ENCODE assay signal across 1 cellular context in the genomic region with DNA sequence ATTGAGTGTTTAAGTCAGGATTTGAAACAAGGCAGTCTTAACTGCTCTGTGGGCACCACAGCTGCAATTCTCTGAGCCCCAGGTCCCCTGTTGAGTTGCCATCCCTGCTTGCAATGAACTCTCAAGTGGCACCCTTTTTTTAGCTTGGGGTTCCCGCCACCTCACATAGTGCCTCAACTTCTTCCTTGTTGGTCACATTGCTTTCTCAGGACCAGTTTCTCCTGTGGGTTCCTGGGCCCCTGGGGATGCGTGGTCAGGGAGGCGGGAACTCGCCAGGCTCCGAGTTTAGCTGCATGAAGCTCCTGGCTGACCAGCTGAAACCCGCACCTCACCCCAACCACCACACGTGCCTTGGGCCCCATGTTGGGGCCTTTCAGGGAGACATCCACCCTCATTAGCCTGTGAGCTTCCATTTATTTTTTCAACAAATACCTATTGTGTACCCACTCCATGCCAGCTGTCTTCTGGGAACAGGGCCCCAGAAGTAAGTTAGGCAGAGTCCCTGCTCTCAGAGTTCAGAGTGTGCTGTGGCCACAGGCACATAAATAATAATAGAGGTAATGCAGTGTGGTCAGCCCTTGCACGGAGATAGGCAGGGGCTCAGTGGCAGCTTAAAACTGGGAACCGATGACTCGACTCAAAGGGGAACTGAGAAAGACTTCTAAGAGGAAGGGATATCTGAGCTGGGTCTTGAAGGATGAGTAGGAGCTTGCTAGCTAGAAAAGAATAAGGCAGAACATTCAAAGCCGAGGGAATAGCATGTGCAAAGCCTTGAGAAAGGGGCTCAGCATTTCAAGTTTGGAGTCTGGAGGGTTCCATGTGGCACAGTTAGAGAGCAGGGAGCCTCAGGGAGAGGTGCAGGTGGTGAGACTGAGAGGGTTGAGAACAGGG.
TF ChIP-seq lines count a peak whose summit lies in the region.

No MANE protein-coding gene starts in this region.

TF ChIP-seq in GM12878, 131 proteins besides CTCF, POLR2A, EP300 and RAD21 (continued from another document and continues in another):
- no peak for TF ChIP-seq GABPA (IDR thresholded peaks at IDR 0.05; ENCODE audit: low read depth)
- TF ChIP-seq BCL11A (IDR thresholded peaks at IDR 0.05; ENCODE audit: low read depth, low read length) = peak; percentile 91
- no peak for TF ChIP-seq ZNF622 (IDR thresholded peaks at IDR 0.05)
- TF ChIP-seq NR2F1 (conservative IDR thresholded peaks at IDR 0.05) = peak; percentile 60; the same call in 1 of the 2 replicates
- no peak for TF ChIP-seq SMAD1 (IDR thresholded peaks at IDR 0.05; ENCODE audit: low read depth, partially characterized antibody)
- TF ChIP-seq NFXL1 (IDR thresholded peaks at IDR 0.05; ENCODE audit: borderline replicate concordance) = no peak
- peak; percentile 69 for TF ChIP-seq JUNB (IDR thresholded peaks at IDR 0.05)
- TF ChIP-seq HDGF (IDR thresholded peaks at IDR 0.05) = no peak
- no peak for TF ChIP-seq CHD4 (IDR thresholded peaks at IDR 0.05)
- TF ChIP-seq RBBP5 (conservative IDR thresholded peaks at IDR 0.05) = no peak
- no peak for TF ChIP-seq HDAC2 (IDR thresholded peaks at IDR 0.05)
- TF ChIP-seq CBX5 (IDR thresholded peaks at IDR 0.05; ENCODE audit: low read depth) = no peak; the same call in 1 of the 2 replicates
- TF ChIP-seq CHD1 (IDR thresholded peaks at IDR 0.05; ENCODE audit: low read depth, low read length) = no peak
- TF ChIP-seq RUNX3 (IDR thresholded peaks at IDR 0.05; ENCODE audit: low read length) = peak; percentile 95
- no peak for TF ChIP-seq EGR1 (IDR thresholded peaks at IDR 0.05; ENCODE audit: borderline replicate concordance in 1 of 2, low read depth in 2 of 2, low read length in 2 of 2)
- TF ChIP-seq, protein P1, sequence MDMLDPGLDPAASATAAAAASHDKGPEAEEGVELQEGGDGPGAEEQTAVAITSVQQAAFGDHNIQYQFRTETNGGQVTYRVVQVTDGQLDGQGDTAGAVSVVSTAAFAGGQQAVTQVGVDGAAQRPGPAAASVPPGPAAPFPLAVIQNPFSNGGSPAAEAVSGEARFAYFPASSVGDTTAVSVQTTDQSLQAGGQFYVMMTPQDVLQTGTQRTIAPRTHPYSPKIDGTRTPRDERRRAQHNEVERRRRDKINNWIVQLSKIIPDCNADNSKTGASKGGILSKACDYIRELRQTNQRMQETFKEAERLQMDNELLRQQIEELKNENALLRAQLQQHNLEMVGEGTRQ (IDR thresholded peaks at IDR 0.05; ENCODE audit: borderline replicate concordance, low read depth, low read length) = no peak; the same call in 1 of the 2 replicates
- no peak for TF ChIP-seq YBX1 (IDR thresholded peaks at IDR 0.05)
- TF ChIP-seq RAD51 (IDR thresholded peaks at IDR 0.05) = no peak
- TF ChIP-seq RFX5 (IDR thresholded peaks at IDR 0.05; ENCODE audit: low read depth, low read length) = no peak
- TF ChIP-seq BACH1 (IDR thresholded peaks at IDR 0.05; ENCODE audit: borderline replicate concordance) = peak; percentile 17; the same call in 1 of the 2 replicates
- peak; percentile 27; the same call in 1 of the 2 replicates for TF ChIP-seq ZNF24 (IDR thresholded peaks at IDR 0.05)
- TF ChIP-seq SMC3 (IDR thresholded peaks at IDR 0.05; ENCODE audit: borderline replicate concordance, low read length) = peak; percentile 18; the same call in 1 of the 2 replicates
- no peak for TF ChIP-seq IRF5 (IDR thresholded peaks at IDR 0.05; ENCODE audit: borderline replicate concordance)
- TF ChIP-seq, protein P2, sequence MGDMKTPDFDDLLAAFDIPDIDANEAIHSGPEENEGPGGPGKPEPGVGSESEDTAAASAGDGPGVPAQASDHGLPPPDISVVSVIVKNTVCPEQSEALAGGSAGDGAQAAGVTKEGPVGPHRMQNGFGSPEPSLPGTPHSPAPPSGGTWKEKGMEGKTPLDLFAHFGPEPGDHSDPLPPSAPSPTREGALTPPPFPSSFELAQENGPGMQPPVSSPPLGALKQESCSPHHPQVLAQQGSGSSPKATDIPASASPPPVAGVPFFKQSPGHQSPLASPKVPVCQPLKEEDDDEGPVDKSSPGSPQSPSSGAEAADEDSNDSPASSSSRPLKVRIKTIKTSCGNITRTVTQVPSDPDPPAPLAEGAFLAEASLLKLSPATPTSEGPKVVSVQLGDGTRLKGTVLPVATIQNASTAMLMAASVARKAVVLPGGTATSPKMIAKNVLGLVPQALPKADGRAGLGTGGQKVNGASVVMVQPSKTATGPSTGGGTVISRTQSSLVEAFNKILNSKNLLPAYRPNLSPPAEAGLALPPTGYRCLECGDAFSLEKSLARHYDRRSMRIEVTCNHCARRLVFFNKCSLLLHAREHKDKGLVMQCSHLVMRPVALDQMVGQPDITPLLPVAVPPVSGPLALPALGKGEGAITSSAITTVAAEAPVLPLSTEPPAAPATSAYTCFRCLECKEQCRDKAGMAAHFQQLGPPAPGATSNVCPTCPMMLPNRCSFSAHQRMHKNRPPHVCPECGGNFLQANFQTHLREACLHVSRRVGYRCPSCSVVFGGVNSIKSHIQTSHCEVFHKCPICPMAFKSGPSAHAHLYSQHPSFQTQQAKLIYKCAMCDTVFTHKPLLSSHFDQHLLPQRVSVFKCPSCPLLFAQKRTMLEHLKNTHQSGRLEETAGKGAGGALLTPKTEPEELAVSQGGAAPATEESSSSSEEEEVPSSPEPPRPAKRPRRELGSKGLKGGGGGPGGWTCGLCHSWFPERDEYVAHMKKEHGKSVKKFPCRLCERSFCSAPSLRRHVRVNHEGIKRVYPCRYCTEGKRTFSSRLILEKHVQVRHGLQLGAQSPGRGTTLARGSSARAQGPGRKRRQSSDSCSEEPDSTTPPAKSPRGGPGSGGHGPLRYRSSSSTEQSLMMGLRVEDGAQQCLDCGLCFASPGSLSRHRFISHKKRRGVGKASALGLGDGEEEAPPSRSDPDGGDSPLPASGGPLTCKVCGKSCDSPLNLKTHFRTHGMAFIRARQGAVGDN (IDR thresholded peaks at IDR 0.05) = peak; percentile 65
- TF ChIP-seq POLR2AphosphoS5 (IDR thresholded peaks at IDR 0.05; ENCODE audit: low read length) = no peak
- no peak for TF ChIP-seq ZBTB33 (IDR thresholded peaks at IDR 0.05)
- TF ChIP-seq ZNF217 (IDR thresholded peaks at IDR 0.05) = peak; percentile 96
- peak; percentile 8; the same call in 1 of the 2 replicates for TF ChIP-seq TCF3 (IDR thresholded peaks at IDR 0.05; ENCODE audit: borderline replicate concordance, insufficient read depth, low read depth, low read length)
- no peak for TF ChIP-seq SP1 (IDR thresholded peaks at IDR 0.05; ENCODE audit: low read depth, low read length)
- TF ChIP-seq RELA (IDR thresholded peaks at IDR 0.05; ENCODE audit: borderline replicate concordance, partially characterized antibody) = no peak
- TF ChIP-seq, protein P3, sequence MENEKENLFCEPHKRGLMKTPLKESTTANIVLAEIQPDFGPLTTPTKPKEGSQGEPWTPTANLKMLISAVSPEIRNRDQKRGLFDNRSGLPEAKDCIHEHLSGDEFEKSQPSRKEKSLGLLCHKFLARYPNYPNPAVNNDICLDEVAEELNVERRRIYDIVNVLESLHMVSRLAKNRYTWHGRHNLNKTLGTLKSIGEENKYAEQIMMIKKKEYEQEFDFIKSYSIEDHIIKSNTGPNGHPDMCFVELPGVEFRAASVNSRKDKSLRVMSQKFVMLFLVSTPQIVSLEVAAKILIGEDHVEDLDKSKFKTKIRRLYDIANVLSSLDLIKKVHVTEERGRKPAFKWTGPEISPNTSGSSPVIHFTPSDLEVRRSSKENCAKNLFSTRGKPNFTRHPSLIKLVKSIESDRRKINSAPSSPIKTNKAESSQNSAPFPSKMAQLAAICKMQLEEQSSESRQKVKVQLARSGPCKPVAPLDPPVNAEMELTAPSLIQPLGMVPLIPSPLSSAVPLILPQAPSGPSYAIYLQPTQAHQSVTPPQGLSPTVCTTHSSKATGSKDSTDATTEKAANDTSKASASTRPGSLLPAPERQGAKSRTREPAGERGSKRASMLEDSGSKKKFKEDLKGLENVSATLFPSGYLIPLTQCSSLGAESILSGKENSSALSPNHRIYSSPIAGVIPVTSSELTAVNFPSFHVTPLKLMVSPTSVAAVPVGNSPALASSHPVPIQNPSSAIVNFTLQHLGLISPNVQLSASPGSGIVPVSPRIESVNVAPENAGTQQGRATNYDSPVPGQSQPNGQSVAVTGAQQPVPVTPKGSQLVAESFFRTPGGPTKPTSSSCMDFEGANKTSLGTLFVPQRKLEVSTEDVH (IDR thresholded peaks at IDR 0.05; ENCODE audit: low read depth, partially characterized antibody) = no peak
- peak; percentile 80; the same call in 1 of the 2 replicates for TF ChIP-seq RB1 (IDR thresholded peaks at IDR 0.05; ENCODE audit: borderline replicate concordance)
- TF ChIP-seq SREBF2 (IDR thresholded peaks at IDR 0.05; ENCODE audit: low read length) = no peak
- peak; percentile 94 for TF ChIP-seq NFIC (IDR thresholded peaks at IDR 0.05; ENCODE audit: low read depth, low read length)
- TF ChIP-seq MTA2 (IDR thresholded peaks at IDR 0.05; ENCODE audit: low read depth) = peak; percentile 64
- no peak; the same call in 1 of the 2 replicates for TF ChIP-seq CHD2 (IDR thresholded peaks at IDR 0.05; ENCODE audit: borderline replicate concordance, low read depth, low read length)
- no peak for TF ChIP-seq ZSCAN29 (IDR thresholded peaks at IDR 0.05)
- peak; percentile 39 for TF ChIP-seq PBX3 (IDR thresholded peaks at IDR 0.05; ENCODE audit: insufficient replicate concordance, low read depth, low read length)
- TF ChIP-seq MYB (IDR thresholded peaks at IDR 0.05; ENCODE audit: borderline replicate concordance, low read depth, low read length) = no peak
- TF ChIP-seq ATF7 (IDR thresholded peaks at IDR 0.05; ENCODE audit: low read depth) = peak; percentile 60
- TF ChIP-seq KAT2A (conservative IDR thresholded peaks at IDR 0.05; ENCODE audit: control insufficient read depth, low read depth, low read length) = no peak
- TF ChIP-seq, protein P4, sequence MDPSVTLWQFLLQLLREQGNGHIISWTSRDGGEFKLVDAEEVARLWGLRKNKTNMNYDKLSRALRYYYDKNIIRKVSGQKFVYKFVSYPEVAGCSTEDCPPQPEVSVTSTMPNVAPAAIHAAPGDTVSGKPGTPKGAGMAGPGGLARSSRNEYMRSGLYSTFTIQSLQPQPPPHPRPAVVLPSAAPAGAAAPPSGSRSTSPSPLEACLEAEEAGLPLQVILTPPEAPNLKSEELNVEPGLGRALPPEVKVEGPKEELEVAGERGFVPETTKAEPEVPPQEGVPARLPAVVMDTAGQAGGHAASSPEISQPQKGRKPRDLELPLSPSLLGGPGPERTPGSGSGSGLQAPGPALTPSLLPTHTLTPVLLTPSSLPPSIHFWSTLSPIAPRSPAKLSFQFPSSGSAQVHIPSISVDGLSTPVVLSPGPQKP (IDR thresholded peaks at IDR 0.05; ENCODE audit: low read depth, low read length) = no peak
- TF ChIP-seq ZZZ3 (IDR thresholded peaks at IDR 0.05; ENCODE audit: control insufficient read depth, insufficient read length, low read depth) = no peak
- peak; percentile 72 for TF ChIP-seq MTA3 (IDR thresholded peaks at IDR 0.05; ENCODE audit: borderline replicate concordance, low read length)
- peak; percentile 92; the same call in 1 of the 2 replicates for TF ChIP-seq RCOR1 (conservative IDR thresholded peaks at IDR 0.05; ENCODE audit: low read depth, low read length)
